In genomic region chr20:33372993-33373441, GRCh38 we compare ENCODE assay signal across 12 cellular contexts. TPM values are rescaled to one million over a fixed set of nuclear protein-coding genes. Genes with fewer than 3 reads are reported as not detected.
DNase-seq lines count a peak whose midpoint lies in the region; ATAC-seq lines count a peak whose summit lies in the region.
"Had no signal": no experiment of that assay in that cellular context is flagged by ENCODE, and none has a peak within 500 bp of the region (broad histone marks: within the 10 kb centered on the region; RNA-seq: fewer than 3 reads in every experiment).

No MANE protein-coding gene starts in this region.

- H3K36me3 Mint-ChIP-seq in stimulated activated memory B cell treated with anti-CD40 and anti-IgM and Interleukin-4, amounts not matched to agents 10 μg/mL and 1 μg/mL and 100 μg/mL, for 72 hours, result peaks cover 39% of the 10 kb centered on the region

- ATAC-seq in esophagus mucosa, result peak; percentile 31
- ATAC-seq in stimulated activated memory B cell treated with anti-CD40 and anti-IgM and Interleukin-4, amounts not matched to agents 10 μg/mL and 1 μg/mL and 100 μg/mL, for 72 hours, result no peak
- no peak for ATAC-seq in HG02870 (IDR thresholded peaks at IDR 0.05; ENCODE audit: unreplicated experiment)

- DNase-seq in NCI-H2029 (lab: John Stamatoyannopoulos, UW) (peak; percentile 65), NCI-H2029 treated with DMSO at 0.1 percent for 48 hours (lab: John Stamatoyannopoulos, UW) (no peak), RPMI8226 (peak; percentile 17), COLO668 (lab: John Stamatoyannopoulos, UW; ENCODE audit: unreplicated experiment) (no peak)
- no peak for DNase-seq in stimulated activated CD4-positive, alpha-beta T cell treated with anti-CD3 and anti-CD28 coated beads, Interleukin-2, amount 100 ng/mL, for 24 hours
- DNase-seq: activated CD8-positive, alpha-beta memory T cell treated with anti-CD3 and anti-CD28 coated beads, Interleukin-2, amount 50 U/mL, for 4 hours; Kasumi-1; NCI-H446 had no signal

- H3K4me1 Mint-ChIP-seq in stimulated activated memory B cell treated with anti-CD40 and anti-IgM and Interleukin-4, amounts not matched to agents 10 μg/mL and 1 μg/mL and 100 μg/mL, for 72 hours, result peaks cover 12% of the 10 kb centered on the region
- H3K4me1 Mint-ChIP-seq: brain had no signal

- no peak overlapping the region for H3K4me3 Mint-ChIP-seq in stimulated activated memory B cell treated with anti-CD40 and anti-IgM and Interleukin-4, amounts not matched to agents 10 μg/mL and 1 μg/mL and 100 μg/mL, for 72 hours
- H3K4me3 Mint-ChIP-seq: brain had no signal

- H3K27ac Mint-ChIP-seq in stimulated activated memory B cell treated with anti-CD40 and anti-IgM and Interleukin-4, amounts not matched to agents 10 μg/mL and 1 μg/mL and 100 μg/mL, for 72 hours, result peak overlapping the region; percentile 60
- H3K27ac Mint-ChIP-seq: brain had no signal

- H3K9me3 Mint-ChIP-seq in stimulated activated memory B cell treated with anti-CD40 and anti-IgM and Interleukin-4, amounts not matched to agents 10 μg/mL and 1 μg/mL and 100 μg/mL, for 72 hours, result no peaks in the 10 kb centered on the region

- H3K27me3 Mint-ChIP-seq in stimulated activated memory B cell treated with anti-CD40 and anti-IgM and Interleukin-4, amounts not matched to agents 10 μg/mL and 1 μg/mL and 100 μg/mL, for 72 hours, result no peaks in the 10 kb centered on the region
- H3K27me3 Mint-ChIP-seq: brain had no signal

RNA-seq across cellular contexts. Expression of gene CDK5RAP1, which starts 28.3 kb away (rescaled TPM):
- total RNA-seq in esophagus mucosa, result 14.7 TPM

Comparison
In these comparisons a context has a peak if more than half of its experiments do, and no peak if none do; other contexts are left out.
1. DNase-seq: peak in NCI-H2029 (single experiment) and RPMI8226 (single experiment); none in NCI-H2029 treated with DMSO at 0.1 percent for 48 hours (single experiment), COLO668 (single experiment) and stimulated activated CD4-positive, alpha-beta T cell treated with anti-CD3 and anti-CD28 coated beads, Interleukin-2, amount 100 ng/mL, for 24 hours (0 of 2).